9 cellular contexts compared by ENCODE assay signal in genomic region chr3:156685198-156685597, GRCh38. TPM values are rescaled to one million over a fixed set of nuclear protein-coding genes. Genes with fewer than 3 reads are reported as not detected.
DNase-seq lines count a peak whose midpoint lies in the region; ATAC-seq and TF ChIP-seq lines count a peak whose summit lies in the region.
"Had no signal": no experiment of that assay in that cellular context is flagged by ENCODE, and none has a peak within 500 bp of the region (broad histone marks: within the 10 kb centered on the region; RNA-seq: fewer than 3 reads in every experiment).

No MANE protein-coding gene starts in this region.

- CTCF ChIA-PET in CD4-positive, alpha-beta memory T cell (lab: Charles Lee; ENCODE audit: partially characterized antibody): interaction anchor here (1.4 to 2.2 kb wide), 4 partner anchors 8 to 452 kb away, joined by 3 to 10 read pairs (median 4); no protein-coding TSS in a partner anchor

- H3K27ac ChIP-seq in CD4-positive, alpha-beta memory T cell (ENCODE audit: low read depth, low read length): no peak overlapping the region
- H3K27ac ChIP-seq in dorsolateral prefrontal cortex: no peak overlapping the region

- H3K27me3 ChIP-seq in CD4-positive, alpha-beta memory T cell (ENCODE audit: insufficient read depth, low read length): no peaks in the 10 kb centered on the region
- H3K27me3 ChIP-seq in dorsolateral prefrontal cortex: no peaks in the 10 kb centered on the region

- H3K27me3 Mint-ChIP-seq in CD4-positive, alpha-beta memory T cell: no peaks in the 10 kb centered on the region
- H3K27me3 Mint-ChIP-seq in immature natural killer cell (ENCODE audit: low read depth in 3 of 3): peaks cover 0 to 6% (median 0%) of the 10 kb centered on the region in 3 donors

- peaks cover 34 to 41% of the 10 kb centered on the region in 2 donors for H3K36me3 Mint-ChIP-seq in CD4-positive, alpha-beta memory T cell
- peaks cover 2 to 6% (median 3%) of the 10 kb centered on the region in 3 donors for H3K36me3 Mint-ChIP-seq in immature natural killer cell

- intact Hi-C loops in CD4-positive, alpha-beta memory T cell (cut with micrococcal nuclease): loop anchor here (1.0 kb wide), 1 partner anchor 10 kb away; no protein-coding TSS in a partner anchor
- intact Hi-C loops in dorsolateral prefrontal cortex (cut with DNase I): no loop called here

- ATAC-seq in GM21447 (IDR thresholded peaks at IDR 0.05; ENCODE audit: unreplicated experiment) (peak; percentile 34), SK-N-SH treated with all-trans-retinoic acid at 6 μM for 48 hours (peak; percentile 11; the same call in 2 of the 3 replicates)

- H3K9me3 ChIP-seq in CD4-positive, alpha-beta memory T cell (ENCODE audit: control insufficient read depth in 1 of 2, low read length in 2 of 2): no peaks in the 10 kb centered on the region

- POLR2A ChIA-PET in CD4-positive, alpha-beta memory T cell (lab: Charles Lee; ENCODE audit: partially characterized antibody): interaction anchor here (0.6 to 11.4 kb wide), 4 partner anchors 8 to 490 kb away, joined by 3 to 127 read pairs (median 4); partner anchors contain the start of genes CCNL1 and TIPARP

- peaks cover 99% of the 10 kb centered on the region for H3K4me1 ChIP-seq in CD4-positive, alpha-beta memory T cell (ENCODE audit: insufficient read depth, low read length)

- no peaks in the 10 kb centered on the region for H3K9me3 Mint-ChIP-seq in CD4-positive, alpha-beta memory T cell
- H3K9me3 Mint-ChIP-seq in immature natural killer cell: no peaks in the 10 kb centered on the region

- peaks cover 5% of the 10 kb centered on the region for H3K36me3 ChIP-seq in CD4-positive, alpha-beta memory T cell (ENCODE audit: insufficient read depth, low read length)

- peaks cover 62 to 92% (median 79%) of the 10 kb centered on the region in 4 donors for H3K4me1 Mint-ChIP-seq in CD4-positive, alpha-beta memory T cell
- H3K4me1 Mint-ChIP-seq in immature natural killer cell: peaks cover 79 to 96% of the 10 kb centered on the region in 2 donors

- H3K4me3 Mint-ChIP-seq in CD4-positive, alpha-beta memory T cell: peak overlapping the region in 6 of 8 donors; percentile 11 to 79 (median 60)
- peak overlapping the region in 4 of 5 donors; percentile 31 to 52 (median 36) for H3K4me3 Mint-ChIP-seq in immature natural killer cell

- TF ChIP-seq CTCF in dorsolateral prefrontal cortex (IDR thresholded peaks at IDR 0.05 in 54 of 56, conservative IDR thresholded peaks at IDR 0.05 in 2 of 56; ENCODE audit: low read depth in 1 of 56, partially characterized antibody in 56 of 56) (no peak), GM10266 (IDR thresholded peaks at IDR 0.05; ENCODE audit: control insufficient read depth, insufficient read depth, low read depth, missing control alignments) (no peak)

- no peak overlapping the region for H3K4me3 ChIP-seq in CD4-positive, alpha-beta memory T cell (ENCODE audit: low read length in 2 of 2)
- H3K4me3 ChIP-seq in dorsolateral prefrontal cortex: peak overlapping the region in 2 of 59 donors; percentile 1 to 11

- no peak for DNase-seq in CD4-positive, alpha-beta memory T cell
- DNase-seq in immature natural killer cell (no peak), SHP77 (lab: John Stamatoyannopoulos, UW) (no peak), dorsolateral prefrontal cortex (no peak), DMS 273 treated with DMSO at 0.1 percent for 48 hours (lab: John Stamatoyannopoulos, UW) (no peak), GM10266 (ENCODE audit: extremely low spot score) (no peak)
- DNase-seq: activated T-cell treated with anti-CD3 and anti-CD28 coated beads, Interleukin-2, amount 50 U/mL, for 48 hours had no signal

- peak overlapping the region in 4 of 7 donors; percentile 19 to 57 (median 47) for H3K27ac Mint-ChIP-seq in CD4-positive, alpha-beta memory T cell
- peak overlapping the region in 4 of 6 donors; percentile 6 to 60 (median 34) for H3K27ac Mint-ChIP-seq in immature natural killer cell

TF ChIP-seq in SK-N-SH treated with all-trans-retinoic acid at 6 μM for 48 hours, 23 proteins besides CTCF, POLR2A, EP300 and RAD21 (continues in another document):
- TF ChIP-seq RARB (CRISPR knock-in tag; IDR thresholded peaks at IDR 0.05) (no peak), TSHZ2 (CRISPR knock-in tag; IDR thresholded peaks at IDR 0.05) (no peak), TCF4 (CRISPR knock-in tag; IDR thresholded peaks at IDR 0.05; ENCODE audit: borderline replicate concordance) (no peak), ZFP30 (CRISPR knock-in tag; IDR thresholded peaks at IDR 0.05) (no peak), ARNTL (CRISPR knock-in tag; IDR thresholded peaks at IDR 0.05; ENCODE audit: borderline replicate concordance, low read depth) (no peak), POU6F1 (CRISPR knock-in tag; IDR thresholded peaks at IDR 0.05; ENCODE audit: borderline replicate concordance, low read depth) (no peak), GLIS3 (CRISPR knock-in tag; IDR thresholded peaks at IDR 0.05) (no peak), ZNF70 (CRISPR knock-in tag; IDR thresholded peaks at IDR 0.05) (no peak), ZNF565 (CRISPR knock-in tag; conservative IDR thresholded peaks at IDR 0.05; ENCODE audit: low read depth) (no peak), TOX (CRISPR knock-in tag; IDR thresholded peaks at IDR 0.05; ENCODE audit: borderline replicate concordance) (no peak), PPARA (CRISPR knock-in tag; IDR thresholded peaks at IDR 0.05; ENCODE audit: borderline replicate concordance) (no peak), ISL1 (CRISPR knock-in tag; IDR thresholded peaks at IDR 0.05) (no peak), SNAI2 (CRISPR knock-in tag; IDR thresholded peaks at IDR 0.05) (no peak), ESRRG (CRISPR knock-in tag; IDR thresholded peaks at IDR 0.05) (no peak), CSRNP3 (CRISPR knock-in tag; IDR thresholded peaks at IDR 0.05) (no peak), ZFP3 (CRISPR knock-in tag; IDR thresholded peaks at IDR 0.05) (no peak)

RNA-seq across cellular contexts. Expression of gene TIPARP, which starts 10.8 kb away (rescaled TPM):
- total RNA-seq in CD4-positive, alpha-beta memory T cell: 100 to 1,000 TPM; 108 to 119 TPM
- polyA plus RNA-seq in CD4-positive, alpha-beta memory T cell: 10 to 100 TPM; 15.1 to 28.1 TPM
- polyA plus RNA-seq in immature natural killer cell: 10 to 100 TPM; 21.7 to 32.6 (median 22.6) TPM
- 10 to 100 TPM; 13.7 to 81.5 (median 24.6) TPM for total RNA-seq in dorsolateral prefrontal cortex
